Comparison of ENCODE assay signal across 9 cellular contexts in genomic region chr12:111445311-111446043, GRCh38. TPM values are rescaled to one million over a fixed set of nuclear protein-coding genes. Genes with fewer than 3 reads are reported as not detected.
DNase-seq lines count a peak whose midpoint lies in the region; ATAC-seq and TF ChIP-seq lines count a peak whose summit lies in the region.
"Had no signal": no experiment of that assay in that cellular context is flagged by ENCODE, and none has a peak within 500 bp of the region (broad histone marks: within the 10 kb centered on the region; RNA-seq: fewer than 3 reads in every experiment).

No MANE protein-coding gene starts in this region.

- CTCF ChIA-PET in SK-N-SH (lab: Yijun Ruan, JAX), result interaction anchor here (0.9 to 28.3 kb wide), 4 partner anchors 13 to 44 kb away, joined by 3 to 618 read pairs (median 3); partner anchors contain the start of gene SH2B3

- peaks cover 60% of the 10 kb centered on the region for H3K79me2 ChIP-seq in SK-N-SH (ENCODE audit: insufficient read depth)

- no peak for ATAC-seq in GM21423 (IDR thresholded peaks at IDR 0.05; ENCODE audit: unreplicated experiment)

- H2AFZ ChIP-seq in SK-N-SH (ENCODE audit: low read depth), result no peak overlapping the region

- H3K9ac ChIP-seq in SK-N-SH (no peak overlapping the region), iPS-15b (ENCODE audit: low read depth, low read length) (peak overlapping the region; percentile 60)

- H3K4me1 ChIP-seq in SK-N-SH (ENCODE audit: control insufficient read depth in 1 of 2, insufficient read depth in 2 of 2, low read depth in 1 of 2, low read length in 1 of 2) (peaks cover 29 to 51% of the 10 kb centered on the region in 2 experiments; a peak in 2 of 4 replicates), iPS-15b (ENCODE audit: control insufficient read depth, insufficient read depth, low read length) (no peaks in the 10 kb centered on the region)
- H3K4me1 ChIP-seq: A549 had no signal

- no peaks in the 10 kb centered on the region for H3K9me2 ChIP-seq in SK-N-SH

- POLR2A ChIA-PET in SK-N-SH (lab: Yijun Ruan, JAX), result no interaction called here

- no peaks in the 10 kb centered on the region for H3K27me3 ChIP-seq in SK-N-SH (ENCODE audit: insufficient read depth)
- no peaks in the 10 kb centered on the region for H3K27me3 ChIP-seq in iPS-15b (ENCODE audit: control insufficient read depth, insufficient read depth, low read length)

- 100% methylated on average over 3 of the region's 7 CpGs for WGBS in SK-N-SH (ENCODE audit: low lambda C conversion rate)

- H3K36me3 ChIP-seq in SK-N-SH (replicated peaks in 1 of 2; ENCODE audit: control insufficient read depth in 1 of 2, insufficient read depth in 2 of 2, low read length in 1 of 2), result peaks cover 28 to 62% of the 10 kb centered on the region in 2 experiments
- peaks cover 48% of the 10 kb centered on the region for H3K36me3 ChIP-seq in iPS-15b (ENCODE audit: control insufficient read depth, insufficient read depth, low read length)

- DNase-seq in T-helper 2 cell treated with Interferon-gamma antibody and Interleukin-4, amounts not matched to agents 5 μg/mL and 100 μg/mL, for 36 hours (ENCODE audit: low spot score), result no peak
- DNase-seq in T-helper 2 cell (no peak), SK-N-SH (no peak), stromal cell of bone marrow (ENCODE audit: low read depth) (peak; percentile 21), NCI-H1930 (lab: John Stamatoyannopoulos, UW) (no peak), activated gamma-delta T cell (lab: John Stamatoyannopoulos, UW) (no peak)

- H3K4me3 ChIP-seq in SK-N-SH (ENCODE audit: low read depth in 2 of 2, low read length in 1 of 2), result no peak overlapping the region
- H3K4me3 ChIP-seq in iPS-15b (ENCODE audit: low read depth, low read length), result no peak overlapping the region
- H3K4me3 ChIP-seq: A549 had no signal

- peak overlapping the region; percentile 79 for H3K4me3 Mint-ChIP-seq in T-helper 2 cell treated with Interferon-gamma antibody and Interleukin-4, amounts not matched to agents 5 μg/mL and 100 μg/mL, for 36 hours

- no peaks in the 10 kb centered on the region for H3K9me3 Mint-ChIP-seq in T-helper 2 cell treated with Interferon-gamma antibody and Interleukin-4, amounts not matched to agents 5 μg/mL and 100 μg/mL, for 36 hours

- H3F3A ChIP-seq in SK-N-SH (replicated peaks; ENCODE audit: insufficient read depth), result peaks cover 72% of the 10 kb centered on the region

- peaks cover 65% of the 10 kb centered on the region for H3K36me3 Mint-ChIP-seq in T-helper 2 cell treated with Interferon-gamma antibody and Interleukin-4, amounts not matched to agents 5 μg/mL and 100 μg/mL, for 36 hours (ENCODE audit: low read depth)

- H3K9me3 ChIP-seq in SK-N-SH (no peaks in the 10 kb centered on the region), iPS-15b (ENCODE audit: control insufficient read depth, insufficient read depth, low read length) (no peaks in the 10 kb centered on the region)
- H3K9me3 ChIP-seq: A549 had no signal

- H3K4me1 Mint-ChIP-seq in T-helper 2 cell treated with Interferon-gamma antibody and Interleukin-4, amounts not matched to agents 5 μg/mL and 100 μg/mL, for 36 hours (ENCODE audit: low read depth), result peaks cover 78% of the 10 kb centered on the region

- no peak for TF ChIP-seq RAD21 in SK-N-SH (IDR thresholded peaks at IDR 0.05; ENCODE audit: low read length)

- H3K4me2 ChIP-seq in SK-N-SH, result peak overlapping the region; percentile 8; the same call in 1 of the 2 replicates
- H3K4me2 ChIP-seq: A549 had no signal

- peaks cover 70% of the 10 kb centered on the region for H4K20me1 ChIP-seq in SK-N-SH (ENCODE audit: insufficient read depth)

- H3K27ac Mint-ChIP-seq in T-helper 2 cell treated with Interferon-gamma antibody and Interleukin-4, amounts not matched to agents 5 μg/mL and 100 μg/mL, for 36 hours, result peak overlapping the region; percentile 91

- no peaks in the 10 kb centered on the region for H3K27me3 Mint-ChIP-seq in T-helper 2 cell treated with Interferon-gamma antibody and Interleukin-4, amounts not matched to agents 5 μg/mL and 100 μg/mL, for 36 hours (ENCODE audit: low read depth)

- peak overlapping the region; percentile 34 to 85; a peak in 3 of 4 replicates for H3K27ac ChIP-seq in SK-N-SH (ENCODE audit: low read depth in 2 of 2, low read length in 1 of 2)
- H3K27ac ChIP-seq: A549 had no signal

- TF ChIP-seq CTCF in SK-N-SH (IDR thresholded peaks at IDR 0.05), result no peak

- no peak for TF ChIP-seq EP300 in SK-N-SH (IDR thresholded peaks at IDR 0.05; ENCODE audit: borderline replicate concordance in 1 of 2, low read depth in 1 of 2, low read length in 1 of 2)

TF ChIP-seq in SK-N-SH, 30 proteins besides CTCF, POLR2A, EP300 and RAD21:
- TF ChIP-seq FOXJ3 (CRISPR knock-in tag; IDR thresholded peaks at IDR 0.05) (no peak), SMC3 (IDR thresholded peaks at IDR 0.05; ENCODE audit: low read depth, low read length) (no peak), NRF1 (IDR thresholded peaks at IDR 0.05; ENCODE audit: low read depth, low read length) (no peak), TCF12 (IDR thresholded peaks at IDR 0.05) (no peak), POLR2AphosphoS5 (IDR thresholded peaks at IDR 0.05; ENCODE audit: low read depth, low read length) (no peak; the same call in 1 of the 2 replicates)

RNA-seq across cellular contexts. Expression of gene SH2B3, which starts 39.8 kb away (rescaled TPM):
- polyA plus RNA-seq in SK-N-SH (2012; rRNA removed), result 14.4 and 15.6 TPM in 2 replicates
- polyA plus RNA-seq in SK-N-SH (2012; cell fraction: cytosol; rRNA removed), result 14.9 and 18.4 TPM in 2 replicates
- 19.2 and 26.6 TPM in 2 replicates for polyA plus RNA-seq in SK-N-SH (2012; cell fraction: nucleus; rRNA removed)
